Comparison of ENCODE assay signal across 10 cellular contexts in genomic region chr7:128121731-128122576, GRCh38.
A peak's percentile ranks its signal among the peaks of the same experiment; 100 is the strongest.
DNase-seq lines count a peak whose midpoint lies in the region; ATAC-seq and TF ChIP-seq lines count a peak whose summit lies in the region.
"Had no signal": no experiment of that assay in that cellular context is flagged by ENCODE, and none has a peak within 500 bp of the region (broad histone marks: within the 10 kb centered on the region; RNA-seq: fewer than 3 reads in every experiment).

No MANE protein-coding gene starts in this region.

- no peak overlapping the region for H3K27ac ChIP-seq in left ventricle myocardium inferior (replicated peaks)
- no peak overlapping the region for H3K27ac ChIP-seq in psoas muscle

- DNase-seq in G401 (ENCODE audit: low spot score) (peak; percentile 27), SKM-1 (lab: John Stamatoyannopoulos, UW; ENCODE audit: unreplicated experiment) (peak; percentile 84), left ventricle myocardium inferior (peak; percentile 37), psoas muscle (peak; percentile 34 to 74), T-helper 17 cell (no peak)
- DNase-seq: H7 had no signal

- intact Hi-C loops in left ventricle myocardium inferior (cut with micrococcal nuclease) (no loop called here), psoas muscle (cut with DNase I) (no loop called here)

- H3K9me3 ChIP-seq in left ventricle myocardium inferior (replicated peaks): no peaks in the 10 kb centered on the region
- no peaks in the 10 kb centered on the region for H3K9me3 ChIP-seq in psoas muscle
- no peaks in the 10 kb centered on the region for H3K9me3 ChIP-seq in T-helper 17 cell (ENCODE audit: control insufficient read depth, low read length, poor library complexity, severe bottlenecking)

- peaks cover 4% of the 10 kb centered on the region for H3K4me1 Mint-ChIP-seq in T-helper 17 cell

- no peak overlapping the region for H3K4me3 Mint-ChIP-seq in T-helper 17 cell
- H3K4me3 Mint-ChIP-seq: activated T-helper 1 cell treated with anti-CD3 and anti-CD28 coated beads, Interleukin-12 subunit alpha, Interleukin-12 subunit beta, Interleukin-2, Interleukin-4 antibody, amounts not matched to agents 30 ng/mL and 10 ng/mL and 1 ng/mL, durations not matched to agents 14 hours and 24 hours and 36 hours had no signal

- ATAC-seq in psoas muscle (peak in 3 of 4 donors; percentile 40 to 64 (median 53)), HG03457 (IDR thresholded peaks at IDR 0.05; ENCODE audit: unreplicated experiment) (no peak), GM18868 (IDR thresholded peaks at IDR 0.05; ENCODE audit: unreplicated experiment) (no peak), HG02852 (IDR thresholded peaks at IDR 0.05; ENCODE audit: unreplicated experiment) (no peak), T-helper 17 cell (no peak)

- no peak overlapping the region for H3K27ac Mint-ChIP-seq in T-helper 17 cell
- H3K27ac Mint-ChIP-seq: activated T-helper 1 cell treated with anti-CD3 and anti-CD28 coated beads, Interleukin-12 subunit alpha, Interleukin-12 subunit beta, Interleukin-2, Interleukin-4 antibody, amounts not matched to agents 30 ng/mL and 10 ng/mL and 1 ng/mL, durations not matched to agents 14 hours and 24 hours and 36 hours had no signal

- H3K4me1 ChIP-seq in left ventricle myocardium inferior: no peaks in the 10 kb centered on the region
- H3K4me1 ChIP-seq in psoas muscle: no peaks in the 10 kb centered on the region

- 38 to 46% (median 44%) methylated on average over 21 of the region's 21 CpGs for WGBS in psoas muscle, 3 donors

- TF ChIP-seq CTCF in left ventricle myocardium inferior (IDR thresholded peaks at IDR 0.05; ENCODE audit: borderline replicate concordance) (no peak), psoas muscle (IDR thresholded peaks at IDR 0.05) (no peak)

- peaks cover 7% of the 10 kb centered on the region for H3K27me3 Mint-ChIP-seq in T-helper 17 cell

- H3K36me3 ChIP-seq in left ventricle myocardium inferior: no peaks in the 10 kb centered on the region
- no peaks in the 10 kb centered on the region for H3K36me3 ChIP-seq in psoas muscle (ENCODE audit: insufficient read depth in 1 of 2, low read depth in 1 of 2)

- H3K4me3 ChIP-seq in left ventricle myocardium inferior (peak overlapping the region; percentile 51), psoas muscle (peak overlapping the region; percentile 29)

- no peaks in the 10 kb centered on the region for H3K36me3 Mint-ChIP-seq in T-helper 17 cell (ENCODE audit: low read depth)

- in situ Hi-C loops in G401 (cut with HindIII; ENCODE audit: low sequenced_read_pairs): no loop called here

- H3K27me3 ChIP-seq in left ventricle myocardium inferior (ENCODE audit: low read depth) (peaks cover 10% of the 10 kb centered on the region), psoas muscle (ENCODE audit: insufficient read depth in 3 of 3, low read length in 2 of 3) (peaks cover 0 to 16% (median 3%) of the 10 kb centered on the region in 3 donors)

Comparison
In these comparisons a context has a peak if more than half of its experiments do, and no peak if none do; other contexts are left out.
1. DNase-seq: peak in G401 (single experiment), SKM-1 (single experiment), left ventricle myocardium inferior (single experiment) and psoas muscle (2 of 2); none in T-helper 17 cell (0 of 3).
2. ATAC-seq: peak in psoas muscle (3 of 4); none in HG03457 (single experiment), GM18868 (single experiment), HG02852 (single experiment) and T-helper 17 cell (single experiment).